ENCODE assay signal across 1 cellular context in genomic region chr11:120125509-120125908, GRCh38.
TF ChIP-seq lines count a peak whose summit lies in the region.

No MANE protein-coding gene starts in this region.

TF ChIP-seq in A549, 52 proteins besides CTCF, POLR2A, EP300 and RAD21 (continued from another document):
- TF ChIP-seq BHLHE40 (IDR thresholded peaks at IDR 0.05; ENCODE audit: low read depth, low read length) = no peak
